28 cellular contexts compared by ENCODE assay signal in genomic region chr7:123184271-123184670, GRCh38. TPM values are rescaled to one million over a fixed set of nuclear protein-coding genes. Genes with fewer than 3 reads are reported as not detected.
DNase-seq lines count a peak whose midpoint lies in the region; ATAC-seq, FAIRE-seq and TF ChIP-seq lines count a peak whose summit lies in the region.
"Had no signal": no experiment of that assay in that cellular context is flagged by ENCODE, and none has a peak within 500 bp of the region (broad histone marks: within the 10 kb centered on the region; RNA-seq: fewer than 3 reads in every experiment).

No MANE protein-coding gene starts in this region.

- no peak overlapping the region for H2BK5ac ChIP-seq in trophoblast cell (ENCODE audit: low read depth, low read length, poor library complexity)

- FAIRE-seq in D721Med (lab: Jason Lieb, UNC) = peak; percentile 25
- FAIRE-seq: A204.1, GM12878, H1 had no signal

- TF ChIP-seq CTCF in D721Med (IDR thresholded peaks at IDR 0.05; ENCODE audit: insufficient read depth, missing control alignments) = no peak
- TF ChIP-seq CTCF in MM.1S (IDR thresholded peaks at IDR 0.05; ENCODE audit: low read length) = no peak
- TF ChIP-seq CTCF in foreskin keratinocyte (conservative IDR thresholded peaks at IDR 0.05) = no peak

- no peak overlapping the region for H3K4ac ChIP-seq in trophoblast cell (ENCODE audit: low read depth, low read length)

- H4K91ac ChIP-seq in trophoblast cell (ENCODE audit: low read depth, low read length) = no peak overlapping the region

- H3K4me3 ChIP-seq in MM.1S (ENCODE audit: low read length) = no peak overlapping the region
- H3K4me3 ChIP-seq in trophoblast cell (ENCODE audit: low read depth, low read length) = no peak overlapping the region
- H3K4me3 ChIP-seq: BLaER1, GM12878, SK-N-MC had no signal

- H4K8ac ChIP-seq in trophoblast cell (ENCODE audit: low read depth, low read length) = no peak overlapping the region

- DNase-seq in D721Med (ENCODE audit: insufficient read length, low spot score) (no peak), MM.1S (peak; percentile 70), foreskin keratinocyte (peak; percentile 8 to 37), trophoblast cell (no peak), RKO (ENCODE audit: low spot score) (no peak)
- no peak for DNase-seq in effector CD8-positive, alpha-beta T cell (lab: John Stamatoyannopoulos, UW)
- DNase-seq: CD4-positive, CD25-positive, alpha-beta regulatory T cell; DMS79; EL; GDM1; HCEC 1CT; Karpas-422; NCI-H1105 treated with DMSO at 0.1 percent for 48 hours; NCI-H146; NCI-H1930; NCI-H2107; NCI-H526 treated with DMSO at 0.1 percent for 48 hours; SIG-M5 had no signal

- H3K4me2 ChIP-seq in MM.1S (ENCODE audit: low read depth, low read length) (peak overlapping the region; percentile 18), trophoblast cell (ENCODE audit: low read length) (no peak overlapping the region)
- H3K4me2 ChIP-seq: BLaER1 had no signal

- no peaks in the 10 kb centered on the region for H4K20me1 ChIP-seq in MM.1S (ENCODE audit: insufficient read depth, low read length)
- H4K20me1 ChIP-seq: BLaER1 had no signal

- H4K12ac ChIP-seq in trophoblast cell (ENCODE audit: low read depth, low read length) = no peak overlapping the region

- H3K9ac ChIP-seq in MM.1S (ENCODE audit: low read length) = no peak overlapping the region
- H3K9ac ChIP-seq in trophoblast cell (ENCODE audit: low read length) = no peak overlapping the region
- H3K9ac ChIP-seq: BLaER1 had no signal

- ATAC-seq in foreskin keratinocyte (no peak), GM19452 (IDR thresholded peaks at IDR 0.05; ENCODE audit: unreplicated experiment) (no peak)
- ATAC-seq: GM12878 had no signal

- H3K4me1 ChIP-seq in MM.1S (ENCODE audit: low read length) (peaks cover 31% of the 10 kb centered on the region), foreskin keratinocyte (no peaks in the 10 kb centered on the region), trophoblast cell (ENCODE audit: control insufficient read depth in 1 of 2, insufficient read depth in 2 of 2, low read length in 2 of 2) (peaks cover 2 to 8% of the 10 kb centered on the region in 2 experiments)
- H3K4me1 ChIP-seq: BLaER1 had no signal

- H2AFZ ChIP-seq in MM.1S (ENCODE audit: low read length) (0 out of 2 replicates have a peak overlapping the region, but pooled peaks have one; percentile 1), trophoblast cell (ENCODE audit: insufficient read depth, low read length, poor library complexity) (no peak overlapping the region)

- H3K79me2 ChIP-seq in MM.1S (ENCODE audit: low read length) (no peaks in the 10 kb centered on the region), trophoblast cell (ENCODE audit: control insufficient read depth, insufficient read depth, low read length, poor library complexity) (no peaks in the 10 kb centered on the region)

- H3K27me3 ChIP-seq in MM.1S (replicated peaks; ENCODE audit: insufficient read depth, low read length) = no peaks in the 10 kb centered on the region
- no peaks in the 10 kb centered on the region for H3K27me3 ChIP-seq in foreskin keratinocyte
- no peaks in the 10 kb centered on the region for H3K27me3 ChIP-seq in trophoblast cell (ENCODE audit: insufficient read depth, low read length)
- H3K27me3 ChIP-seq: BLaER1 had no signal

- H3K23ac ChIP-seq in trophoblast cell (ENCODE audit: low read length) = no peak overlapping the region

- H3K79me1 ChIP-seq in trophoblast cell (ENCODE audit: low read length) = peaks cover 8% of the 10 kb centered on the region

- no peak overlapping the region for H3K14ac ChIP-seq in trophoblast cell (ENCODE audit: low read length)

- no peak overlapping the region for H2BK120ac ChIP-seq in trophoblast cell (ENCODE audit: insufficient read depth, low read length, poor library complexity)

- H3K18ac ChIP-seq in trophoblast cell (ENCODE audit: low read length) = no peak overlapping the region

- H3K9me3 ChIP-seq in MM.1S (replicated peaks; ENCODE audit: insufficient read depth, low read length) (no peaks in the 10 kb centered on the region), trophoblast cell (ENCODE audit: insufficient read depth, low read depth, low read length) (no peaks in the 10 kb centered on the region)

- H3K36me3 ChIP-seq in MM.1S (replicated peaks; ENCODE audit: insufficient read depth, low read length) = no peaks in the 10 kb centered on the region
- H3K36me3 ChIP-seq in trophoblast cell (ENCODE audit: control insufficient read depth in 1 of 2, insufficient read depth in 2 of 2, low read length in 2 of 2) = no peaks in the 10 kb centered on the region
- H3K36me3 ChIP-seq: BLaER1 had no signal

- no peak overlapping the region for H2AK5ac ChIP-seq in trophoblast cell (ENCODE audit: low read length)

- no peak overlapping the region for H2BK12ac ChIP-seq in trophoblast cell (ENCODE audit: low read length)

- H3F3A ChIP-seq in MM.1S (ENCODE audit: insufficient read depth, low read length) = peaks cover 16% of the 10 kb centered on the region

- H3K27ac ChIP-seq in MM.1S (ENCODE audit: low read length) (peak overlapping the region; percentile 11; the same call in 1 of the 2 replicates), foreskin keratinocyte (no peak overlapping the region), trophoblast cell (ENCODE audit: low read depth, low read length) (peak overlapping the region; percentile 19)
- H3K27ac ChIP-seq: BLaER1, HL-60, SK-N-MC had no signal

- no peaks in the 10 kb centered on the region for H3K9me2 ChIP-seq in MM.1S (replicated peaks; ENCODE audit: insufficient read depth, low read length)

RNA-seq across cellular contexts. Expression of gene SLC13A1, which starts 15.5 kb away (rescaled TPM):
- not detected in 2 replicates for total RNA-seq in foreskin keratinocyte
- polyA plus RNA-seq in foreskin keratinocyte = not detected in 2 replicates
- 0.01 TPM in 1 of 2 replicates, not detected in the other for polyA plus RNA-seq in trophoblast cell (2013)
- total RNA-seq: CD4-positive, CD25-positive, alpha-beta regulatory T cell; H1; MCF 10A; NCI-H460 had no signal
- polyA plus RNA-seq: AG04450; CD4-positive, CD25-positive, alpha-beta regulatory T cell; GM12878; H1 had no signal

Comparison
In these comparisons a context has a peak if more than half of its experiments do, and no peak if none do; other contexts are left out.
1. DNase-seq: peak in MM.1S (single experiment) and foreskin keratinocyte (2 of 2); none in D721Med (single experiment), trophoblast cell (0 of 2), RKO (single experiment) and effector CD8-positive, alpha-beta T cell (single experiment).